9 cellular contexts compared by ENCODE assay signal in genomic region chr3:127762077-127762786, GRCh38.
DNase-seq lines count a peak whose midpoint lies in the region; ATAC-seq and TF ChIP-seq lines count a peak whose summit lies in the region.
"Had no signal": no experiment of that assay in that cellular context is flagged by ENCODE, and none has a peak within 500 bp of the region (broad histone marks: within the 10 kb centered on the region; RNA-seq: fewer than 3 reads in every experiment).

No MANE protein-coding gene starts in this region.

- no peaks in the 10 kb centered on the region for H3K36me3 ChIP-seq in skeletal muscle satellite cell (ENCODE audit: insufficient read depth, low read length)
- no peaks in the 10 kb centered on the region for H3K36me3 ChIP-seq in trophoblast cell (ENCODE audit: control insufficient read depth in 1 of 2, insufficient read depth in 2 of 2, low read length in 2 of 2)
- H3K36me3 ChIP-seq: neutrophil had no signal

- H3K4me2 ChIP-seq in skeletal muscle satellite cell (ENCODE audit: low read length) (peak overlapping the region; percentile 45), trophoblast cell (ENCODE audit: low read length) (no peak overlapping the region)

- H3K27me3 ChIP-seq in skeletal muscle satellite cell (ENCODE audit: control insufficient read depth, insufficient read depth, low read length) (no peaks in the 10 kb centered on the region), trophoblast cell (ENCODE audit: insufficient read depth, low read length) (no peaks in the 10 kb centered on the region)
- H3K27me3 ChIP-seq: neutrophil had no signal

- H3K23ac ChIP-seq in trophoblast cell (ENCODE audit: low read length), result no peak overlapping the region

- H3K4me3 Mint-ChIP-seq in endothelial cell (ENCODE audit: unreplicated experiment), result no peak overlapping the region

- H3K9me3 Mint-ChIP-seq in endothelial cell (ENCODE audit: unreplicated experiment), result no peaks in the 10 kb centered on the region

- no peak overlapping the region for H2AK5ac ChIP-seq in trophoblast cell (ENCODE audit: low read length)

- no peak overlapping the region for H4K91ac ChIP-seq in trophoblast cell (ENCODE audit: low read depth, low read length)

- ATAC-seq in GM19351 (IDR thresholded peaks at IDR 0.05; ENCODE audit: unreplicated experiment) (peak; percentile 69), HG03521 (IDR thresholded peaks at IDR 0.05; ENCODE audit: unreplicated experiment) (peak; percentile 57)

- H3K18ac ChIP-seq in trophoblast cell (ENCODE audit: low read length), result no peak overlapping the region

- no peak for TF ChIP-seq CTCF in endothelial cell (IDR thresholded peaks at IDR 0.05; ENCODE audit: unreplicated experiment)

- no peak overlapping the region for H4K12ac ChIP-seq in trophoblast cell (ENCODE audit: low read depth, low read length)

- no peak overlapping the region for H2BK120ac ChIP-seq in trophoblast cell (ENCODE audit: insufficient read depth, low read length, poor library complexity)

- peaks cover 3% of the 10 kb centered on the region for H3K36me3 Mint-ChIP-seq in endothelial cell (ENCODE audit: low read depth, unreplicated experiment)

- no peak overlapping the region for H3K27ac Mint-ChIP-seq in endothelial cell (ENCODE audit: unreplicated experiment)

- peak overlapping the region; percentile 43 for H3K9ac ChIP-seq in skeletal muscle satellite cell (ENCODE audit: low read depth, low read length)
- no peak overlapping the region for H3K9ac ChIP-seq in trophoblast cell (ENCODE audit: low read length)

- DNase-seq in C1 segment of cervical spinal cord (lab: John Stamatoyannopoulos, UW), result peak in 9 of 14 donors; percentile 20 to 80 (median 50)
- DNase-seq in dermis blood vessel endothelial cell, result peak; percentile 36
- no peak for DNase-seq in kidney glomerular epithelial cell (lab: John Stamatoyannopoulos, UW)
- no peak for DNase-seq in trophoblast cell
- DNase-seq in endothelial cell (ENCODE audit: low spot score), result no peak

- H3K4me3 ChIP-seq in skeletal muscle satellite cell (ENCODE audit: low read length), result peak overlapping the region; percentile 24
- H3K4me3 ChIP-seq in trophoblast cell (ENCODE audit: low read depth, low read length), result no peak overlapping the region

- H2BK12ac ChIP-seq in trophoblast cell (ENCODE audit: low read length), result no peak overlapping the region

- peaks cover 2% of the 10 kb centered on the region for H3K27me3 Mint-ChIP-seq in endothelial cell (ENCODE audit: unreplicated experiment)

- no peak overlapping the region for H3K4ac ChIP-seq in trophoblast cell (ENCODE audit: low read depth, low read length)

- H3K9me3 ChIP-seq in skeletal muscle satellite cell (replicated peaks; ENCODE audit: low read length) (no peaks in the 10 kb centered on the region), trophoblast cell (ENCODE audit: insufficient read depth, low read depth, low read length) (peaks cover 3% of the 10 kb centered on the region)
- H3K9me3 ChIP-seq: neutrophil had no signal

- H3K14ac ChIP-seq in trophoblast cell (ENCODE audit: low read length), result no peak overlapping the region

- H3K79me1 ChIP-seq in trophoblast cell (ENCODE audit: low read length), result no peaks in the 10 kb centered on the region

- no peak overlapping the region for H2AFZ ChIP-seq in trophoblast cell (ENCODE audit: insufficient read depth, low read length, poor library complexity)

- H2BK5ac ChIP-seq in trophoblast cell (ENCODE audit: low read depth, low read length, poor library complexity), result no peak overlapping the region

- no CpG with 5 or more reads among the region's 15 CpGs for WGBS in trophoblast cell (ENCODE audit: extremely low coverage, insufficient coverage, insufficient read length)

- H3K4me1 ChIP-seq in skeletal muscle satellite cell (ENCODE audit: control insufficient read depth, insufficient read depth, low read length) (peaks cover 35% of the 10 kb centered on the region), trophoblast cell (ENCODE audit: control insufficient read depth in 1 of 2, insufficient read depth in 2 of 2, low read length in 2 of 2) (no peaks in the 10 kb centered on the region)

- no peaks in the 10 kb centered on the region for H3K79me2 ChIP-seq in trophoblast cell (ENCODE audit: control insufficient read depth, insufficient read depth, low read length, poor library complexity)

- peaks cover 2% of the 10 kb centered on the region for H3K4me1 Mint-ChIP-seq in endothelial cell (ENCODE audit: unreplicated experiment)

- H3K27ac ChIP-seq in trophoblast cell (ENCODE audit: low read depth, low read length), result no peak overlapping the region
- H3K27ac ChIP-seq: neutrophil had no signal

- H4K8ac ChIP-seq in trophoblast cell (ENCODE audit: low read depth, low read length), result no peak overlapping the region

Comparison
In these comparisons a context has a peak if more than half of its experiments do, and no peak if none do; other contexts are left out.
1. DNase-seq: peak in C1 segment of cervical spinal cord (9 of 14) and dermis blood vessel endothelial cell (single experiment); none in kidney glomerular epithelial cell (single experiment), trophoblast cell (0 of 2) and endothelial cell (single experiment).